Comparison of ENCODE assay signal across 1 cellular context in genomic region chr2:174333502-174334277, GRCh38.
TF ChIP-seq lines count a peak whose summit lies in the region.

No MANE protein-coding gene starts in this region.

TF ChIP-seq in GM23338, 12 proteins besides CTCF, POLR2A, EP300 and RAD21 (continued from another document):
- TF ChIP-seq, protein P1, sequence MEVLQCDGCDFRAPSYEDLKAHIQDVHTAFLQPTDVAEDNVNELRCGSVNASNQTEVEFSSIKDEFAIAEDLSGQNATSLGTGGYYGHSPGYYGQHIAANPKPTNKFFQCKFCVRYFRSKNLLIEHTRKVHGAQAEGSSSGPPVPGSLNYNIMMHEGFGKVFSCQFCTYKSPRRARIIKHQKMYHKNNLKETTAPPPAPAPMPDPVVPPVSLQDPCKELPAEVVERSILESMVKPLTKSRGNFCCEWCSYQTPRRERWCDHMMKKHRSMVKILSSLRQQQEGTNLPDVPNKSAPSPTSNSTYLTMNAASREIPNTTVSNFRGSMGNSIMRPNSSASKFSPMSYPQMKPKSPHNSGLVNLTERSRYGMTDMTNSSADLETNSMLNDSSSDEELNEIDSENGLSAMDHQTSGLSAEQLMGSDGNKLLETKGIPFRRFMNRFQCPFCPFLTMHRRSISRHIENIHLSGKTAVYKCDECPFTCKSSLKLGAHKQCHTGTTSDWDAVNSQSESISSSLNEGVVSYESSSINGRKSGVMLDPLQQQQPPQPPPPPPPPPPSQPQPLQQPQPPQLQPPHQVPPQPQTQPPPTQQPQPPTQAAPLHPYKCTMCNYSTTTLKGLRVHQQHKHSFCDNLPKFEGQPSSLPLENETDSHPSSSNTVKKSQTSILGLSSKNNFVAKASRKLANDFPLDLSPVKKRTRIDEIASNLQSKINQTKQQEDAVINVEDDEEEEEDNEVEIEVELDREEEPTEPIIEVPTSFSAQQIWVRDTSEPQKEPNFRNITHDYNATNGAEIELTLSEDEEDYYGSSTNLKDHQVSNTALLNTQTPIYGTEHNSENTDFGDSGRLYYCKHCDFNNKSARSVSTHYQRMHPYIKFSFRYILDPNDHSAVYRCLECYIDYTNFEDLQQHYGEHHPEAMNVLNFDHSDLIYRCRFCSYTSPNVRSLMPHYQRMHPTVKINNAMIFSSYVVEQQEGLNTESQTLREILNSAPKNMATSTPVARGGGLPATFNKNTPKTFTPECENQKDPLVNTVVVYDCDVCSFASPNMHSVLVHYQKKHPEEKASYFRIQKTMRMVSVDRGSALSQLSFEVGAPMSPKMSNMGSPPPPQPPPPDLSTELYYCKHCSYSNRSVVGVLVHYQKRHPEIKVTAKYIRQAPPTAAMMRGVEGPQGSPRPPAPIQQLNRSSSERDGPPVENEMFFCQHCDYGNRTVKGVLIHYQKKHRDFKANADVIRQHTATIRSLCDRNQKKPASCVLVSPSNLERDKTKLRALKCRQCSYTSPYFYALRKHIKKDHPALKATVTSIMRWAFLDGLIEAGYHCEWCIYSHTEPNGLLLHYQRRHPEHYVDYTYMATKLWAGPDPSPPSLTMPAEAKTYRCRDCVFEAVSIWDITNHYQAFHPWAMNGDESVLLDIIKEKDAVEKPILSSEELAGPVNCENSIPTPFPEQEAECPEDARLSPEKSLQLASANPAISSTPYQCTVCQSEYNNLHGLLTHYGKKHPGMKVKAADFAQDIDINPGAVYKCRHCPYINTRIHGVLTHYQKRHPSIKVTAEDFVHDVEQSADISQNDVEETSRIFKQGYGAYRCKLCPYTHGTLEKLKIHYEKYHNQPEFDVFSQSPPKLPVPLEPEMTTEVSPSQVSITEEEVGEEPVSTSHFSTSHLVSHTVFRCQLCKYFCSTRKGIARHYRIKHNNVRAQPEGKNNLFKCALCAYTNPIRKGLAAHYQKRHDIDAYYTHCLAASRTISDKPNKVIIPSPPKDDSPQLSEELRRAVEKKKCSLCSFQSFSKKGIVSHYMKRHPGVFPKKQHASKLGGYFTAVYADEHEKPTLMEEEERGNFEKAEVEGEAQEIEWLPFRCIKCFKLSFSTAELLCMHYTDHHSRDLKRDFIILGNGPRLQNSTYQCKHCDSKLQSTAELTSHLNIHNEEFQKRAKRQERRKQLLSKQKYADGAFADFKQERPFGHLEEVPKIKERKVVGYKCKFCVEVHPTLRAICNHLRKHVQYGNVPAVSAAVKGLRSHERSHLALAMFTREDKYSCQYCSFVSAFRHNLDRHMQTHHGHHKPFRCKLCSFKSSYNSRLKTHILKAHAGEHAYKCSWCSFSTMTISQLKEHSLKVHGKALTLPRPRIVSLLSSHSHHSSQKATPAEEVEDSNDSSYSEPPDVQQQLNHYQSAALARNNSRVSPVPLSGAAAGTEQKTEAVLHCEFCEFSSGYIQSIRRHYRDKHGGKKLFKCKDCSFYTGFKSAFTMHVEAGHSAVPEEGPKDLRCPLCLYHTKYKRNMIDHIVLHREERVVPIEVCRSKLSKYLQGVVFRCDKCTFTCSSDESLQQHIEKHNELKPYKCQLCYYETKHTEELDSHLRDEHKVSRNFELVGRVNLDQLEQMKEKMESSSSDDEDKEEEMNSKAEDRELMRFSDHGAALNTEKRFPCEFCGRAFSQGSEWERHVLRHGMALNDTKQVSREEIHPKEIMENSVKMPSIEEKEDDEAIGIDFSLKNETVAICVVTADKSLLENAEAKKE (CRISPR knock-in tag; IDR thresholded peaks at IDR 0.05), result no peak
